ENCODE assay signal across 14 cellular contexts in the genomic region with DNA sequence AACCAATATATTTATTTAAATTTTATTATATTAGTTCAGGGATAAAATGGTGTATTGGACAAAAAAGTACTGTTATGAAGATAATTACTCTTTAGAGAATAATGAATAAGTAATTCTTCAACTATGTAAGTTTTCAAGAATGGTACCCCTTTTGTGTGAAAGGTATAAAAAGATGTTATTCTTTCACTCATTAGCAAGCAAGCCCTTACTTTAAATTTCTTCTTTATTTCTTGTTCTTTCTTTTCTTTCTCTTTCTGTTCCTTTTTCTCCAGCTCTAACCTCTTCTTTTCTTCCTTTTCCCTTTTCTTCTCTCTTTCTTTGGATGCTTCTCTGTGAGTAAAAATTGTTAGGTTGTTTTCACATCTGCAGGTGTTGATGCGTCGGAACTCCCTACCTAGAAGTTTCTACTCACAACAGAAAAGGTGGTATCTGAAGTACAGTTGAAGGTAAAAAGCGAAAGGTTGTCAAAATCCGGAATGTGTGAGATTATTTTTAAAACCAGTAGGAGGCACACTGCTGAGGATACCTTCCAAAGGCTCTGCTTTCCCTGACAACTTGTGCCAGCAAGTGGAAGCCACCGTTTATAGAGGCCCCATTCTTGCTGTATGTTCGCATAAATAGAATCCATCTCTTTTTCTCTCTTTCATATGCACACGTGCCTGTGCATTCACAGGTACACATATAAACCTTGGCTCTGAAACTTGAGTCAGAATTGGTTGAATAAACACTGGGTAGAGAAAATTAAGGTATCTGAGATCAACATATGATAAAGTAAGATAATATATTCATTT.
DNase-seq lines count a peak whose midpoint lies in the region; ATAC-seq and TF ChIP-seq lines count a peak whose summit lies in the region.
"Had no signal": no experiment of that assay in that cellular context is flagged by ENCODE, and none has a peak within 500 bp of the region (broad histone marks: within the 10 kb centered on the region; RNA-seq: fewer than 3 reads in every experiment).

No MANE protein-coding gene starts in this region.

- TF ChIP-seq CTCF in BE2C (IDR thresholded peaks at IDR 0.05; ENCODE audit: low read depth, low read length), result peak; percentile 30
- TF ChIP-seq CTCF in fibroblast of mammary gland (conservative IDR thresholded peaks at IDR 0.05; ENCODE audit: control insufficient read depth, insufficient read depth, low read depth, low read length), result peak; percentile 10

- no peak for DNase-seq in BE2C
- DNase-seq in ELF-1 (ENCODE audit: low read depth, low spot score), result peak; percentile 7
- DNase-seq in SK-MEL-5 (ENCODE audit: low read depth, low spot score), result peak; percentile 74
- DNase-seq in fibroblast of mammary gland (ENCODE audit: low read depth), result no peak
- no peak for DNase-seq in stimulated activated CD4-positive, alpha-beta T cell treated with anti-CD3 and anti-CD28 coated beads, Interleukin-2, amount 100 ng/mL, for 48 hours
- no peak for DNase-seq in NCI-H1105 (lab: John Stamatoyannopoulos, UW)
- no peak for DNase-seq in mucosa of gallbladder (ENCODE audit: low spot score)
- DNase-seq: activated CD4-positive, CD25-positive, alpha-beta regulatory T cell treated with anti-CD3 and anti-CD28 coated beads, Interleukin-2, amount 50 U/mL, for 72 hours; adrenal gland; DMS79 treated with DMSO at 0.1 percent for 48 hours; NCI-H2227 treated with DMSO at 0.1 percent for 48 hours had no signal

- H3K4me1 ChIP-seq in BE2C, result no peaks in the 10 kb centered on the region
- H3K4me1 ChIP-seq: adrenal gland, vagina had no signal

- in situ Hi-C loops in SK-MEL-5 (cut with HindIII; ENCODE audit: low pct_unique_long_range_greater_than_20kb, low sequenced_read_pairs), result no loop called here

- H3K36me3 ChIP-seq in BE2C, result no peaks in the 10 kb centered on the region
- H3K36me3 ChIP-seq: adrenal gland, vagina had no signal

- peaks cover 42% of the 10 kb centered on the region for H3K27me3 ChIP-seq in BE2C
- H3K27me3 ChIP-seq: adrenal gland, vagina had no signal

- ATAC-seq in GM21423 (IDR thresholded peaks at IDR 0.05; ENCODE audit: unreplicated experiment), result no peak

- H3K4me3 ChIP-seq in BE2C (ENCODE audit: low read depth, low read length) (no peak overlapping the region), fibroblast of mammary gland (ENCODE audit: control insufficient read depth, low read depth, low read length) (no peak overlapping the region)
- H3K4me3 ChIP-seq: adrenal gland, skin epidermis, vagina had no signal

- H3K9me3 ChIP-seq in BE2C, result no peaks in the 10 kb centered on the region
- H3K9me3 ChIP-seq: adrenal gland, vagina had no signal

Comparison
In these comparisons a context has a peak if more than half of its experiments do, and no peak if none do; other contexts are left out.
1. DNase-seq: peak in ELF-1 (single experiment) and SK-MEL-5 (single experiment); none in BE2C (single experiment), fibroblast of mammary gland (single experiment), stimulated activated CD4-positive, alpha-beta T cell treated with anti-CD3 and anti-CD28 coated beads, Interleukin-2, amount 100 ng/mL, for 48 hours (0 of 2), NCI-H1105 (single experiment) and mucosa of gallbladder (single experiment).